In the genomic region with DNA sequence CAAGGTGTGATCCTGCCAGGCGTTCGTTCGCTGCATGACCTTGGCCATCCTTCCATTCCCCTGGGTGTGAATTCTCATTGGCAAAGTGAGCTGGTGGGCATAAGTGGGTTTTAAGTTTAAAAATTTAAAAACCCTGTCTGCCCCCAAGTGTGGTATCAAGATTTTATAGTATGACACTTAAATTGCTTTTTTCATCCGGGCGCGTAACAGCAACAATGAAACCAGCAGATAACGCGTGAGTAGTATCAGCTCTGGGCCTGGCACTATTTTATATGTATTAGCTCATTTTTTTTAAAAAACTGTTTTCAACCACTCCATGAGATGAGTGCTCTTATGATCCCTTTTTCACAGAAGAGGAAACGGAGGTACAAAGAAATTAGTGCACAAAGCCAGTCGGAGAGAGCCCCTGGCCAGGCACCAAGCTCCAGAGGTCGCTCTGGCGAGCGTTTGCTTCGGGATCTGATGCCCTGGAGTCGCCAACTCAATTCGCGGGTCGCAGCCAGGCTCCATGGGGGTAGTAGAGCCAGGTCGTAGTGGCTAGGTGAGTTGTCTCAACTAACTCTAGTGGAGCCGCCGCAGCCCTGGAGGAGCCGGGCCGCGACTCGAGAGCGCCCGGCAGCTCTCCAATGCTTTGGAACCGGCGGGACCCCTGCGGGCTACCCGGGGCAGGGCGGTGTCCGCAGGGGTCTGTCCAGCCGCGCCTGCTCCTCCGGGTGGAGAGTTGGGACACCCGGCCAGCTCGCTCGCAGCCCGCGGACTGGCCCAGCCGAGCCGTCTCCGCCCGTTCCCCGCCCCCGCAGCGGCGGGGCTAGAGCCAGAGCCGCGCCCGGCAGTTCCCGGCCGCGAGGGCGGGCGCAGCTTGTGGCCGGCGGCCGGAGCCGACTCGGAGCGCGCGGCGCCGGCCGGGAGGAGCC, we compare ENCODE assay signal across 1 cellular context.
A peak's percentile ranks its signal among the peaks of the same experiment; 100 is the strongest.
TF ChIP-seq lines count a peak whose summit lies in the region.

A gene with protein sequence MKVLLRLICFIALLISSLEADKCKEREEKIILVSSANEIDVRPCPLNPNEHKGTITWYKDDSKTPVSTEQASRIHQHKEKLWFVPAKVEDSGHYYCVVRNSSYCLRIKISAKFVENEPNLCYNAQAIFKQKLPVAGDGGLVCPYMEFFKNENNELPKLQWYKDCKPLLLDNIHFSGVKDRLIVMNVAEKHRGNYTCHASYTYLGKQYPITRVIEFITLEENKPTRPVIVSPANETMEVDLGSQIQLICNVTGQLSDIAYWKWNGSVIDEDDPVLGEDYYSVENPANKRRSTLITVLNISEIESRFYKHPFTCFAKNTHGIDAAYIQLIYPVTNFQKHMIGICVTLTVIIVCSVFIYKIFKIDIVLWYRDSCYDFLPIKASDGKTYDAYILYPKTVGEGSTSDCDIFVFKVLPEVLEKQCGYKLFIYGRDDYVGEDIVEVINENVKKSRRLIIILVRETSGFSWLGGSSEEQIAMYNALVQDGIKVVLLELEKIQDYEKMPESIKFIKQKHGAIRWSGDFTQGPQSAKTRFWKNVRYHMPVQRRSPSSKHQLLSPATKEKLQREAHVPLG (plus strand): TSS at position 832 of the 914 bp plus-strand sequence. CDS start 14,979 bp downstream, outside the sequence.

TF ChIP-seq in K562, 482 proteins besides CTCF, POLR2A, EP300 and RAD21 (continued from another document and continues in another):
- no peak for TF ChIP-seq THRAP3 (IDR thresholded peaks at IDR 0.05; ENCODE audit: borderline replicate concordance)
- TF ChIP-seq UBTF (IDR thresholded peaks at IDR 0.05; ENCODE audit: borderline replicate concordance in 1 of 2, low read depth in 2 of 2, low read length in 2 of 2): peak; percentile 97
- TF ChIP-seq BCLAF1 (IDR thresholded peaks at IDR 0.05; ENCODE audit: borderline replicate concordance in 1 of 2, control insufficient read depth in 1 of 2, low read depth in 2 of 2, low read length in 1 of 2): no peak
- TF ChIP-seq, protein P1, sequence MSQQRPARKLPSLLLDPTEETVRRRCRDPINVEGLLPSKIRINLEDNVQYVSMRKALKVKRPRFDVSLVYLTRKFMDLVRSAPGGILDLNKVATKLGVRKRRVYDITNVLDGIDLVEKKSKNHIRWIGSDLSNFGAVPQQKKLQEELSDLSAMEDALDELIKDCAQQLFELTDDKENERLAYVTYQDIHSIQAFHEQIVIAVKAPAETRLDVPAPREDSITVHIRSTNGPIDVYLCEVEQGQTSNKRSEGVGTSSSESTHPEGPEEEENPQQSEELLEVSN (IDR thresholded peaks at IDR 0.05; ENCODE audit: borderline replicate concordance in 1 of 2, extremely low read depth in 1 of 2, insufficient read depth in 1 of 2, insufficient read length in 1 of 2, low read depth in 1 of 2, low read length in 1 of 2, poor library complexity in 1 of 2, severe bottlenecking in 1 of 2): peak in 1 of 2 experiments; percentile 74
- TF ChIP-seq MTA3 (IDR thresholded peaks at IDR 0.05; ENCODE audit: borderline replicate concordance): 0 out of 2 replicates have a peak, but pooled peaks have one; percentile 33
- TF ChIP-seq ZNF212 (CRISPR knock-in tag; IDR thresholded peaks at IDR 0.05): no peak
- TF ChIP-seq TAF1 (IDR thresholded peaks at IDR 0.05; ENCODE audit: control insufficient read depth, extremely low read depth, insufficient read depth, low read length, severe bottlenecking): peak; percentile 42
- no peak for TF ChIP-seq ZBTB40 (IDR thresholded peaks at IDR 0.05)
- TF ChIP-seq ZBTB40 (CRISPR knock-in tag; IDR thresholded peaks at IDR 0.05): no peak
- TF ChIP-seq ZNF23 (CRISPR knock-in tag; IDR thresholded peaks at IDR 0.05): no peak
- TF ChIP-seq TCF7 (IDR thresholded peaks at IDR 0.05; ENCODE audit: borderline replicate concordance): no peak
- TF ChIP-seq CXXC5 (CRISPR knock-in tag; IDR thresholded peaks at IDR 0.05): peak; percentile 62; the same call in 1 of the 2 replicates
- TF ChIP-seq RB1 (IDR thresholded peaks at IDR 0.05; ENCODE audit: low read depth): peak; percentile 49
- peak; percentile 59; the same call in 1 of the 2 replicates for TF ChIP-seq GATAD2B (IDR thresholded peaks at IDR 0.05; ENCODE audit: borderline replicate concordance)
- TF ChIP-seq RBBP5 (IDR thresholded peaks at IDR 0.05; ENCODE audit: borderline replicate concordance, insufficient read depth, low read length, poor library complexity, severe bottlenecking): peak; percentile 44
- no peak for TF ChIP-seq THAP12 (CRISPR knock-in tag; IDR thresholded peaks at IDR 0.05)
- TF ChIP-seq, protein P2, sequence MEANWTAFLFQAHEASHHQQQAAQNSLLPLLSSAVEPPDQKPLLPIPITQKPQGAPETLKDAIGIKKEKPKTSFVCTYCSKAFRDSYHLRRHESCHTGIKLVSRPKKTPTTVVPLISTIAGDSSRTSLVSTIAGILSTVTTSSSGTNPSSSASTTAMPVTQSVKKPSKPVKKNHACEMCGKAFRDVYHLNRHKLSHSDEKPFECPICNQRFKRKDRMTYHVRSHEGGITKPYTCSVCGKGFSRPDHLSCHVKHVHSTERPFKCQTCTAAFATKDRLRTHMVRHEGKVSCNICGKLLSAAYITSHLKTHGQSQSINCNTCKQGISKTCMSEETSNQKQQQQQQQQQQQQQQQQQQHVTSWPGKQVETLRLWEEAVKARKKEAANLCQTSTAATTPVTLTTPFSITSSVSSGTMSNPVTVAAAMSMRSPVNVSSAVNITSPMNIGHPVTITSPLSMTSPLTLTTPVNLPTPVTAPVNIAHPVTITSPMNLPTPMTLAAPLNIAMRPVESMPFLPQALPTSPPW (CRISPR knock-in tag; IDR thresholded peaks at IDR 0.05): no peak
- no peak for TF ChIP-seq MAX (CRISPR knock-in tag; IDR thresholded peaks at IDR 0.05)
- TF ChIP-seq HEY1 (CRISPR knock-in tag; IDR thresholded peaks at IDR 0.05; ENCODE audit: borderline replicate concordance): no peak
- no peak for TF ChIP-seq ZKSCAN1 (IDR thresholded peaks at IDR 0.05; ENCODE audit: low read depth, low read length)
- peak; percentile 53; the same call in 1 of the 2 replicates for TF ChIP-seq CTBP1 (IDR thresholded peaks at IDR 0.05; ENCODE audit: borderline replicate concordance)
- TF ChIP-seq IRF2 (CRISPR knock-in tag; IDR thresholded peaks at IDR 0.05): no peak
